ENCODE assay signal across 24 cellular contexts in the genomic region with DNA sequence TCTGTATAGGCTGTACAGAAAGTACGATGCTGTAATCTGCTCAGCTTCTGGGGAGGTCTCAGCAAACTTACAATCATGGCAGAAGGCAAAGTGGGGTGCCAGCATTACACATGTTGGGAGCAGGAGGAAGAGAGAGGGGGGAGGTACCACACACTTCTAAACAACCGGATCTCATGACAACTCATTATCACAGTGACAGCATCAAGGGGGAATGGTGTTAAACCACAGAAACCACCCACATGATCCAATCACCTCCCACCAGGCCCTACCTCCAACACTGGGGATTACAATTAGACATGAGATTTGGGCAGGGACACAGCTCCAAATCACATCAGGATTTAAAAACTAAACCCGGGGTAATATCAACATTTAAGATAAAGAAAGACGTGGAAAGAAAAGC.
"Had no signal": no experiment of that assay in that cellular context is flagged by ENCODE, and none has a peak within 500 bp of the region (broad histone marks: within the 10 kb centered on the region; RNA-seq: fewer than 3 reads in every experiment).

No MANE protein-coding gene starts in this region.

- ATAC-seq: foreskin keratinocyte; left cardiac atrium; lower lobe of right lung; psoas muscle; right lobe of liver; stimulated activated memory B cell treated with anti-CD40 and anti-IgM and Interleukin-4, amounts not matched to agents 10 μg/mL and 1 μg/mL and 100 μg/mL, for 72 hours; stimulated activated naive CD8-positive, alpha-beta T cell treated with anti-CD3 and anti-CD28 coated beads, Interleukin-15, amount 100 ng/mL, for 72 hours; upper lobe of right lung had no signal

- H3K27me3 ChIP-seq: foreskin keratinocyte, hepatocyte, neutrophil, right lobe of liver, testis, tibial nerve, upper lobe of right lung, vagina had no signal

- H3K4me2 ChIP-seq: hepatocyte had no signal

- H3K27ac ChIP-seq: foreskin keratinocyte, hepatocyte, left ventricle myocardium inferior, lower lobe of right lung, neutrophil, psoas muscle, right lobe of liver, spleen, testis, tibial nerve, upper lobe of right lung, vagina had no signal

- H3K4me1 ChIP-seq: foreskin keratinocyte, left ventricle myocardium inferior, lower lobe of right lung, psoas muscle, right lobe of liver, spleen, testis, tibial nerve, upper lobe of right lung, vagina had no signal

- H3K36me3 ChIP-seq: left ventricle myocardium inferior, lower lobe of right lung, neutrophil, right lobe of liver, spleen, tibial nerve, upper lobe of right lung, vagina had no signal

- DNase-seq: dermis blood vessel endothelial cell; erythroblast; foreskin keratinocyte; head of caudate nucleus; kidney; left cardiac atrium; left ventricle myocardium inferior; lower lobe of right lung; midbrain; psoas muscle; right lobe of liver; spleen; stimulated activated CD4-positive, alpha-beta T cell treated with anti-CD3 and anti-CD28 coated beads, Interleukin-15, amount 100 ng/mL, for 24 hours; stimulated activated CD4-positive, alpha-beta T cell treated with anti-CD3 and anti-CD28 coated beads, Interleukin-1b, Interleukin-23, amount 100 ng/mL, for 48 hours; stimulated activated CD4-positive, alpha-beta T cell treated with anti-CD3 and anti-CD28 coated beads, Interleukin-4, amount 100 ng/mL, for 24 hours; stimulated activated naive CD8-positive, alpha-beta T cell treated with anti-CD3 and anti-CD28 coated beads, Interleukin-15, amount 100 ng/mL, for 72 hours; testis; upper lobe of right lung had no signal

- H3K4me3 ChIP-seq: hepatocyte, left ventricle myocardium inferior, lower lobe of right lung, psoas muscle, right lobe of liver, spleen, testis, tibial nerve, upper lobe of right lung, vagina had no signal

- H3K9me3 ChIP-seq: left ventricle myocardium inferior, lower lobe of right lung, neutrophil, psoas muscle, right lobe of liver, spleen, testis, tibial nerve, upper lobe of right lung, vagina had no signal

- FAIRE-seq: endothelial cell of umbilical vein, kidney had no signal
